Comparison of ENCODE assay signal across 3 cellular contexts in the genomic region with DNA sequence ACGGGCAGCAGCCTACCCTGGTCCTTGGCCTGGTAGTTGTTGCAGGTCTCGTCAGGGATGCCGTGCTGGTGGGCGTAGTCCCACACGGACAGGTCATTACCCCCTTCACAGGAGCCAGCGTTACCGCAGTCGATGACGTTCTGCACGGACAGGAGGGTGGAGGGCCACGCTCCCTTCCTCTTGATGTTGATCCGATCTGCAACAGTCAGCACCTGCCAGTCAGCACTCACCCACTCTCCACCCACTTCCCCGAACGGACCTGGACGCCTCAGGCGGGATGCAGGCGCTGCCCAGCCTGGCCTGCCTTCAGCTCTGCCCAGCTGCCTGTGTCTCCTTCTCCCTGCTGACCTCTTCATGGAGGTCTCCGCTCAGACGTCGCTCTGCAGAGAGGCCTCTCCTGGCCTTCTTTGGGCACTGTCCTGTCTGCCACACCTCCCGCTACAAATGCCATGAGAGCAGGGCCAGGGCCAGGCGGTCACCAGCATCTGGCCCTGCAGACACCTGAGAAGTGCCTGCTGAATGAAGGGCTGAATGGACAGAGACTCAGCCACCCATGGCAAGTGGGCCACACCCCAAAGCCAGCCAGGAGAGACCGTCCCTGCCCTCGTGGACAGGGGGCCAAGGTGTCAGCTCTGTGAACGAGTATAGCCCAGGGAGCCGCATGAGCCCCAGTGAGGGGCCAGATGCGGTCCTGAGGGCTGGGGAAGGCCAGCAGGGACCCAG.
TF ChIP-seq lines count a peak whose summit lies in the region.

No MANE protein-coding gene starts in this region.

TF ChIP-seq in GM12891, 5 proteins besides CTCF, POLR2A, EP300 and RAD21:
- TF ChIP-seq PAX5 (IDR thresholded peaks at IDR 0.05; ENCODE audit: insufficient read depth, low read length, severe bottlenecking) = no peak
- TF ChIP-seq POLR2AphosphoS5 (IDR thresholded peaks at IDR 0.05; ENCODE audit: low read depth, low read length) = peak; percentile 62; the same call in 1 of the 2 replicates
- no peak for TF ChIP-seq POU2F2 (IDR thresholded peaks at IDR 0.05; ENCODE audit: low read depth, low read length)

TF ChIP-seq in HEK293, 187 proteins besides CTCF, POLR2A, EP300 and RAD21:
- TF ChIP-seq ZNF600 (tag by site-specific recombination; IDR thresholded peaks at IDR 0.05) = 0 out of 2 replicates have a peak, but pooled peaks have one; percentile 14
- peak; percentile 44; the same call in 1 of the 2 replicates for TF ChIP-seq EGR2 (tag by site-specific recombination; IDR thresholded peaks at IDR 0.05; ENCODE audit: low read depth)
- TF ChIP-seq ZNF184 (tag by site-specific recombination; IDR thresholded peaks at IDR 0.05) = no peak

TF ChIP-seq in H1, 55 proteins besides CTCF, POLR2A, EP300 and RAD21:
- TF ChIP-seq SAP30 (IDR thresholded peaks at IDR 0.05; ENCODE audit: insufficient read depth, insufficient replicate concordance, low read length) (no peak), TAF1 (IDR thresholded peaks at IDR 0.05; ENCODE audit: low read depth, low read length) (no peak), MAFK (IDR thresholded peaks at IDR 0.05; ENCODE audit: low read depth, low read length) (no peak), EZH2 (IDR thresholded peaks at IDR 0.05; ENCODE audit: low read depth, low read length, severe bottlenecking) (no peak), YY1 (IDR thresholded peaks at IDR 0.05; ENCODE audit: low read depth, low read length) (no peak), SIRT6 (IDR thresholded peaks at IDR 0.05; ENCODE audit: low read length) (no peak), ASH2L (IDR thresholded peaks at IDR 0.05; ENCODE audit: low read length) (no peak), TCF12 (IDR thresholded peaks at IDR 0.05; ENCODE audit: low read depth, low read length) (no peak), SP1 (IDR thresholded peaks at IDR 0.05; ENCODE audit: low read depth, low read length) (no peak), POU5F1 (IDR thresholded peaks at IDR 0.05; ENCODE audit: low read depth, low read length) (no peak), BCL11A (IDR thresholded peaks at IDR 0.05; ENCODE audit: low read depth in 2 of 2, low read length in 2 of 2) (no peak)
- TF ChIP-seq, protein P1, sequence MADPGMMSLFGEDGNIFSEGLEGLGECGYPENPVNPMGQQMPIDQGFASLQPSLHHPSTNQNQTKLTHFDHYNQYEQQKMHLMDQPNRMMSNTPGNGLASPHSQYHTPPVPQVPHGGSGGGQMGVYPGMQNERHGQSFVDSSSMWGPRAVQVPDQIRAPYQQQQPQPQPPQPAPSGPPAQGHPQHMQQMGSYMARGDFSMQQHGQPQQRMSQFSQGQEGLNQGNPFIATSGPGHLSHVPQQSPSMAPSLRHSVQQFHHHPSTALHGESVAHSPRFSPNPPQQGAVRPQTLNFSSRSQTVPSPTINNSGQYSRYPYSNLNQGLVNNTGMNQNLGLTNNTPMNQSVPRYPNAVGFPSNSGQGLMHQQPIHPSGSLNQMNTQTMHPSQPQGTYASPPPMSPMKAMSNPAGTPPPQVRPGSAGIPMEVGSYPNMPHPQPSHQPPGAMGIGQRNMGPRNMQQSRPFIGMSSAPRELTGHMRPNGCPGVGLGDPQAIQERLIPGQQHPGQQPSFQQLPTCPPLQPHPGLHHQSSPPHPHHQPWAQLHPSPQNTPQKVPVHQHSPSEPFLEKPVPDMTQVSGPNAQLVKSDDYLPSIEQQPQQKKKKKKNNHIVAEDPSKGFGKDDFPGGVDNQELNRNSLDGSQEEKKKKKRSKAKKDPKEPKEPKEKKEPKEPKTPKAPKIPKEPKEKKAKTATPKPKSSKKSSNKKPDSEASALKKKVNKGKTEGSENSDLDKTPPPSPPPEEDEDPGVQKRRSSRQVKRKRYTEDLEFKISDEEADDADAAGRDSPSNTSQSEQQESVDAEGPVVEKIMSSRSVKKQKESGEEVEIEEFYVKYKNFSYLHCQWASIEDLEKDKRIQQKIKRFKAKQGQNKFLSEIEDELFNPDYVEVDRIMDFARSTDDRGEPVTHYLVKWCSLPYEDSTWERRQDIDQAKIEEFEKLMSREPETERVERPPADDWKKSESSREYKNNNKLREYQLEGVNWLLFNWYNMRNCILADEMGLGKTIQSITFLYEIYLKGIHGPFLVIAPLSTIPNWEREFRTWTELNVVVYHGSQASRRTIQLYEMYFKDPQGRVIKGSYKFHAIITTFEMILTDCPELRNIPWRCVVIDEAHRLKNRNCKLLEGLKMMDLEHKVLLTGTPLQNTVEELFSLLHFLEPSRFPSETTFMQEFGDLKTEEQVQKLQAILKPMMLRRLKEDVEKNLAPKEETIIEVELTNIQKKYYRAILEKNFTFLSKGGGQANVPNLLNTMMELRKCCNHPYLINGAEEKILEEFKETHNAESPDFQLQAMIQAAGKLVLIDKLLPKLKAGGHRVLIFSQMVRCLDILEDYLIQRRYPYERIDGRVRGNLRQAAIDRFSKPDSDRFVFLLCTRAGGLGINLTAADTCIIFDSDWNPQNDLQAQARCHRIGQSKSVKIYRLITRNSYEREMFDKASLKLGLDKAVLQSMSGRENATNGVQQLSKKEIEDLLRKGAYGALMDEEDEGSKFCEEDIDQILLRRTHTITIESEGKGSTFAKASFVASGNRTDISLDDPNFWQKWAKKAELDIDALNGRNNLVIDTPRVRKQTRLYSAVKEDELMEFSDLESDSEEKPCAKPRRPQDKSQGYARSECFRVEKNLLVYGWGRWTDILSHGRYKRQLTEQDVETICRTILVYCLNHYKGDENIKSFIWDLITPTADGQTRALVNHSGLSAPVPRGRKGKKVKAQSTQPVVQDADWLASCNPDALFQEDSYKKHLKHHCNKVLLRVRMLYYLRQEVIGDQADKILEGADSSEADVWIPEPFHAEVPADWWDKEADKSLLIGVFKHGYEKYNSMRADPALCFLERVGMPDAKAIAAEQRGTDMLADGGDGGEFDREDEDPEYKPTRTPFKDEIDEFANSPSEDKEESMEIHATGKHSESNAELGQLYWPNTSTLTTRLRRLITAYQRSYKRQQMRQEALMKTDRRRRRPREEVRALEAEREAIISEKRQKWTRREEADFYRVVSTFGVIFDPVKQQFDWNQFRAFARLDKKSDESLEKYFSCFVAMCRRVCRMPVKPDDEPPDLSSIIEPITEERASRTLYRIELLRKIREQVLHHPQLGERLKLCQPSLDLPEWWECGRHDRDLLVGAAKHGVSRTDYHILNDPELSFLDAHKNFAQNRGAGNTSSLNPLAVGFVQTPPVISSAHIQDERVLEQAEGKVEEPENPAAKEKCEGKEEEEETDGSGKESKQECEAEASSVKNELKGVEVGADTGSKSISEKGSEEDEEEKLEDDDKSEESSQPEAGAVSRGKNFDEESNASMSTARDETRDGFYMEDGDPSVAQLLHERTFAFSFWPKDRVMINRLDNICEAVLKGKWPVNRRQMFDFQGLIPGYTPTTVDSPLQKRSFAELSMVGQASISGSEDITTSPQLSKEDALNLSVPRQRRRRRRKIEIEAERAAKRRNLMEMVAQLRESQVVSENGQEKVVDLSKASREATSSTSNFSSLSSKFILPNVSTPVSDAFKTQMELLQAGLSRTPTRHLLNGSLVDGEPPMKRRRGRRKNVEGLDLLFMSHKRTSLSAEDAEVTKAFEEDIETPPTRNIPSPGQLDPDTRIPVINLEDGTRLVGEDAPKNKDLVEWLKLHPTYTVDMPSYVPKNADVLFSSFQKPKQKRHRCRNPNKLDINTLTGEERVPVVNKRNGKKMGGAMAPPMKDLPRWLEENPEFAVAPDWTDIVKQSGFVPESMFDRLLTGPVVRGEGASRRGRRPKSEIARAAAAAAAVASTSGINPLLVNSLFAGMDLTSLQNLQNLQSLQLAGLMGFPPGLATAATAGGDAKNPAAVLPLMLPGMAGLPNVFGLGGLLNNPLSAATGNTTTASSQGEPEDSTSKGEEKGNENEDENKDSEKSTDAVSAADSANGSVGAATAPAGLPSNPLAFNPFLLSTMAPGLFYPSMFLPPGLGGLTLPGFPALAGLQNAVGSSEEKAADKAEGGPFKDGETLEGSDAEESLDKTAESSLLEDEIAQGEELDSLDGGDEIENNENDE (IDR thresholded peaks at IDR 0.05; ENCODE audit: insufficient replicate concordance, low read length) = no peak
- TF ChIP-seq, protein P2, sequence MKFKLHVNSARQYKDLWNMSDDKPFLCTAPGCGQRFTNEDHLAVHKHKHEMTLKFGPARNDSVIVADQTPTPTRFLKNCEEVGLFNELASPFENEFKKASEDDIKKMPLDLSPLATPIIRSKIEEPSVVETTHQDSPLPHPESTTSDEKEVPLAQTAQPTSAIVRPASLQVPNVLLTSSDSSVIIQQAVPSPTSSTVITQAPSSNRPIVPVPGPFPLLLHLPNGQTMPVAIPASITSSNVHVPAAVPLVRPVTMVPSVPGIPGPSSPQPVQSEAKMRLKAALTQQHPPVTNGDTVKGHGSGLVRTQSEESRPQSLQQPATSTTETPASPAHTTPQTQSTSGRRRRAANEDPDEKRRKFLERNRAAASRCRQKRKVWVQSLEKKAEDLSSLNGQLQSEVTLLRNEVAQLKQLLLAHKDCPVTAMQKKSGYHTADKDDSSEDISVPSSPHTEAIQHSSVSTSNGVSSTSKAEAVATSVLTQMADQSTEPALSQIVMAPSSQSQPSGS (IDR thresholded peaks at IDR 0.05; ENCODE audit: low read length) = no peak
- TF ChIP-seq, protein P3, sequence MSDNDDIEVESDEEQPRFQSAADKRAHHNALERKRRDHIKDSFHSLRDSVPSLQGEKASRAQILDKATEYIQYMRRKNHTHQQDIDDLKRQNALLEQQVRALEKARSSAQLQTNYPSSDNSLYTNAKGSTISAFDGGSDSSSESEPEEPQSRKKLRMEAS (IDR thresholded peaks at IDR 0.05) = no peak
- TF ChIP-seq, protein P4, sequence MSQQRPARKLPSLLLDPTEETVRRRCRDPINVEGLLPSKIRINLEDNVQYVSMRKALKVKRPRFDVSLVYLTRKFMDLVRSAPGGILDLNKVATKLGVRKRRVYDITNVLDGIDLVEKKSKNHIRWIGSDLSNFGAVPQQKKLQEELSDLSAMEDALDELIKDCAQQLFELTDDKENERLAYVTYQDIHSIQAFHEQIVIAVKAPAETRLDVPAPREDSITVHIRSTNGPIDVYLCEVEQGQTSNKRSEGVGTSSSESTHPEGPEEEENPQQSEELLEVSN (IDR thresholded peaks at IDR 0.05) = no peak
